Comparison of ENCODE assay signal across 18 cellular contexts in the genomic region with DNA sequence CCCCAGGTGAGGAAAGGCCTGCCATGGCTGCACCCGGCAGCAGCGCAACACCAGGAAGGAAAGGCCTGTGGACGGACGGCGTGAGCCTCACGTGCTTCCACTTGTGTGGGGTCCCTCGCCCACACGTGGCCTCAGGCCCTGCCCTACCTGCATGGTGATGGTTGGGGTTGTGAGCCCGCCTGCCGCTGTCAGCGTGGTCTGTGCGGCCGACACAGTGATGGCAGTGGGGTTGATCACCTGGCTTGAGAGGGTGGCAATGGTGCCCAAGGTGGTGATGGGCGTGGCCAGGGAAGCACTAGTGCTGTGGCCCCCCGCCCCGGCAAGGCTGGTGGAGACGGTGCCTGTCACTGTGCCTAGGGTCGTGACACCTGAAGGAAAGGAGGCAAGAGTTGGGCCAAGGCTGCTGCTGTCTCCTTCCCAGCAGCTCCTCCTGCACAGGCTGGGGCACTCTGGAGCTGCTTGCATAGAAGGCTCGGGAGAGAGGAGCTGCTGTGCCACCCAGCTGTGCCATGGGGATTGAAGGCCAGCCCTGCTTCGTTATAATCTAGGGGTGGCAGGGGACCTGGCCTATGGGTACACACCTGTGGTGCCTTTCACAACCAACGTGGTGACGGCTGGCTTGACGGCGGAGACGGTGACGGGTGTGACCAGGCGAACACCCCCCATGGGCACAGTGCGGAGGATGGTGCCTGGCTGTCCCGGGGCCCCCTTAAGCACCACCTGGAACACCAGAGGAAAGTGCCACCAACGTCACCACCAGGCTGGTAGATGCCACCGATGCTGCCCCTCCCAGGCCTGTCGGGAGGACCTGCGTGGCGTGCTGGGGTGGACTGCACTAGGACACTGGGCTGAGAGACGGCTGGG. TPM values are rescaled to one million over a fixed set of nuclear protein-coding genes. Genes with fewer than 3 reads are reported as not detected.
"Had no signal": no experiment of that assay in that cellular context is flagged by ENCODE, and none has a peak within 500 bp of the region (broad histone marks: within the 10 kb centered on the region; RNA-seq: fewer than 3 reads in every experiment).

No MANE protein-coding gene starts in this region.

- DNase-seq: activated CD8-positive, alpha-beta memory T cell treated with anti-CD3 and anti-CD28 coated beads, Interleukin-2, amount 10 ng/mL, durations not matched to agents 7 days and 5 days; activated gamma-delta T cell; activated T-cell treated with anti-CD3 and anti-CD28 coated beads, Interleukin-2, amount 50 U/mL, for 48 hours; glutamatergic neuron; immature natural killer cell; left cardiac atrium; midbrain; naive B cell; posterior cingulate gyrus; upper lobe of left lung had no signal

- H3K27me3 ChIP-seq: right atrium auricular region, upper lobe of left lung had no signal

- H3K4me1 Mint-ChIP-seq: immature natural killer cell; stimulated activated memory B cell treated with anti-CD40 and anti-IgM and Interleukin-4, amounts not matched to agents 10 μg/mL and 1 μg/mL and 100 μg/mL, for 72 hours had no signal

- H3K4me3 ChIP-seq: lung, right atrium auricular region, smooth muscle cell, upper lobe of left lung had no signal

- H3K4me3 Mint-ChIP-seq: activated CD8-positive, alpha-beta memory T cell treated with anti-CD3 and anti-CD28 coated beads, Interleukin-2, amount 10 ng/mL, durations not matched to agents 7 days and 5 days; immature natural killer cell; naive B cell; stimulated activated memory B cell treated with anti-CD40 and anti-IgM and Interleukin-4, amounts not matched to agents 10 μg/mL and 1 μg/mL and 100 μg/mL, for 72 hours; T-helper 2 cell treated with Interferon-gamma antibody and Interleukin-4, amounts not matched to agents 5 μg/mL and 100 μg/mL, for 36 hours had no signal

- H3K36me3 Mint-ChIP-seq: naive B cell had no signal

- H3K9me3 ChIP-seq: right atrium auricular region, upper lobe of left lung had no signal

- H3K4me2 ChIP-seq: smooth muscle cell had no signal

- H3K27me3 Mint-ChIP-seq: activated CD8-positive, alpha-beta memory T cell treated with anti-CD3 and anti-CD28 coated beads, Interleukin-2, amount 10 ng/mL, durations not matched to agents 7 days and 5 days; naive B cell; stimulated activated memory B cell treated with anti-CD40 and anti-IgM and Interleukin-4, amounts not matched to agents 10 μg/mL and 1 μg/mL and 100 μg/mL, for 72 hours had no signal

- H3K27ac ChIP-seq: right atrium auricular region, upper lobe of left lung had no signal

- H3K9me3 Mint-ChIP-seq: immature natural killer cell; naive B cell; stimulated activated memory B cell treated with anti-CD40 and anti-IgM and Interleukin-4, amounts not matched to agents 10 μg/mL and 1 μg/mL and 100 μg/mL, for 72 hours; T-helper 2 cell treated with Interferon-gamma antibody and Interleukin-4, amounts not matched to agents 5 μg/mL and 100 μg/mL, for 36 hours had no signal

- ATAC-seq: activated CD8-positive, alpha-beta memory T cell treated with anti-CD3 and anti-CD28 coated beads, Interleukin-2, amount 10 ng/mL, durations not matched to agents 7 days and 5 days; esophagus mucosa; left cardiac atrium; stimulated activated memory B cell treated with anti-CD40 and anti-IgM and Interleukin-4, amounts not matched to agents 10 μg/mL and 1 μg/mL and 100 μg/mL, for 72 hours had no signal

- FAIRE-seq: astrocyte, endometrium had no signal

- H3K27ac Mint-ChIP-seq: stimulated activated memory B cell treated with anti-CD40 and anti-IgM and Interleukin-4, amounts not matched to agents 10 μg/mL and 1 μg/mL and 100 μg/mL, for 72 hours; T-helper 2 cell treated with Interferon-gamma antibody and Interleukin-4, amounts not matched to agents 5 μg/mL and 100 μg/mL, for 36 hours had no signal

RNA-seq across cellular contexts. Expression of a gene that starts 11.8 kb away (rescaled TPM):
- total RNA-seq: smooth muscle cell had no signal
